1 cellular context compared by ENCODE assay signal in genomic region chr5:30499402-30499801, GRCh38.
TF ChIP-seq lines count a peak whose summit lies in the region.

No MANE protein-coding gene starts in this region.

TF ChIP-seq in HepG2, 621 proteins besides CTCF, POLR2A, EP300 and RAD21 (continued from another document and continues in another):
- TF ChIP-seq AHDC1 (CRISPR knock-in tag; IDR thresholded peaks at IDR 0.05; ENCODE audit: borderline replicate concordance) (no peak), ATAD3A (CRISPR knock-in tag; IDR thresholded peaks at IDR 0.05) (no peak), GRHL1 (CRISPR knock-in tag; conservative IDR thresholded peaks at IDR 0.05) (no peak), ZNF256 (CRISPR knock-in tag; conservative IDR thresholded peaks at IDR 0.05) (no peak), TOPORS (CRISPR knock-in tag; IDR thresholded peaks at IDR 0.05) (no peak), ZNF563 (CRISPR knock-in tag; IDR thresholded peaks at IDR 0.05) (no peak), ZNF816 (CRISPR knock-in tag; IDR thresholded peaks at IDR 0.05; ENCODE audit: borderline replicate concordance) (no peak), TARDBP (CRISPR knock-in tag; IDR thresholded peaks at IDR 0.05) (no peak), SRSF1 (optimal IDR thresholded peaks at IDR 0.05; ENCODE audit: low read depth, low read length) (no peak), CAMTA2 (CRISPR knock-in tag; IDR thresholded peaks at IDR 0.05; ENCODE audit: borderline replicate concordance) (no peak), ZNF747 (CRISPR knock-in tag; IDR thresholded peaks at IDR 0.05; ENCODE audit: borderline replicate concordance) (no peak), ZMYM3 (CRISPR knock-in tag; IDR thresholded peaks at IDR 0.05) (0 out of 2 replicates have a peak, but pooled peaks have one; percentile 17), SOX5 (CRISPR knock-in tag; IDR thresholded peaks at IDR 0.05; ENCODE audit: borderline replicate concordance) (no peak), IRX3 (CRISPR knock-in tag; IDR thresholded peaks at IDR 0.05; ENCODE audit: borderline replicate concordance, low read depth) (no peak), SMAD1 (CRISPR knock-in tag; IDR thresholded peaks at IDR 0.05; ENCODE audit: borderline replicate concordance, low read depth) (no peak), MEIS2 (CRISPR knock-in tag; IDR thresholded peaks at IDR 0.05) (0 out of 2 replicates have a peak, but pooled peaks have one; percentile 19), ZBTB38 (CRISPR knock-in tag; IDR thresholded peaks at IDR 0.05) (0 out of 2 replicates have a peak, but pooled peaks have one; percentile 29), KDM2A (CRISPR knock-in tag; IDR thresholded peaks at IDR 0.05; ENCODE audit: borderline replicate concordance, low read depth) (0 out of 2 replicates have a peak, but pooled peaks have one; percentile 25), SOX13 (IDR thresholded peaks at IDR 0.05) (no peak), SOX13 (CRISPR knock-in tag; conservative IDR thresholded peaks at IDR 0.05 in 1 of 2, IDR thresholded peaks at IDR 0.05 in 1 of 2) (peak in 1 of 2 experiments; percentile 34; a peak in 1 of 4 replicates), ATRX (CRISPR knock-in tag; IDR thresholded peaks at IDR 0.05; ENCODE audit: borderline replicate concordance) (no peak), HDAC2 (CRISPR knock-in tag; IDR thresholded peaks at IDR 0.05) (no peak), ZFAT (CRISPR knock-in tag; conservative IDR thresholded peaks at IDR 0.05) (no peak), ZNF687 (CRISPR knock-in tag; IDR thresholded peaks at IDR 0.05) (peak; percentile 39), TEAD3 (CRISPR knock-in tag; optimal IDR thresholded peaks at IDR 0.05; ENCODE audit: borderline replicate concordance) (no peak), POLR2G (IDR thresholded peaks at IDR 0.05; ENCODE audit: low read depth, low read length) (no peak), ZMYM4 (CRISPR knock-in tag; IDR thresholded peaks at IDR 0.05) (peak; percentile 51; the same call in 1 of the 2 replicates), MAFF (IDR thresholded peaks at IDR 0.05; ENCODE audit: low read depth, low read length) (no peak), MED8 (CRISPR knock-in tag; IDR thresholded peaks at IDR 0.05; ENCODE audit: insufficient replicate concordance) (no peak), YEATS4 (CRISPR knock-in tag; IDR thresholded peaks at IDR 0.05; ENCODE audit: borderline replicate concordance) (no peak)
- TF ChIP-seq, protein P1, sequence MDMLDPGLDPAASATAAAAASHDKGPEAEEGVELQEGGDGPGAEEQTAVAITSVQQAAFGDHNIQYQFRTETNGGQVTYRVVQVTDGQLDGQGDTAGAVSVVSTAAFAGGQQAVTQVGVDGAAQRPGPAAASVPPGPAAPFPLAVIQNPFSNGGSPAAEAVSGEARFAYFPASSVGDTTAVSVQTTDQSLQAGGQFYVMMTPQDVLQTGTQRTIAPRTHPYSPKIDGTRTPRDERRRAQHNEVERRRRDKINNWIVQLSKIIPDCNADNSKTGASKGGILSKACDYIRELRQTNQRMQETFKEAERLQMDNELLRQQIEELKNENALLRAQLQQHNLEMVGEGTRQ (IDR thresholded peaks at IDR 0.05; ENCODE audit: low read depth, low read length): no peak
- TF ChIP-seq, protein P1 (CRISPR knock-in tag; IDR thresholded peaks at IDR 0.05; ENCODE audit: borderline replicate concordance): no peak
- TF ChIP-seq, protein P2, sequence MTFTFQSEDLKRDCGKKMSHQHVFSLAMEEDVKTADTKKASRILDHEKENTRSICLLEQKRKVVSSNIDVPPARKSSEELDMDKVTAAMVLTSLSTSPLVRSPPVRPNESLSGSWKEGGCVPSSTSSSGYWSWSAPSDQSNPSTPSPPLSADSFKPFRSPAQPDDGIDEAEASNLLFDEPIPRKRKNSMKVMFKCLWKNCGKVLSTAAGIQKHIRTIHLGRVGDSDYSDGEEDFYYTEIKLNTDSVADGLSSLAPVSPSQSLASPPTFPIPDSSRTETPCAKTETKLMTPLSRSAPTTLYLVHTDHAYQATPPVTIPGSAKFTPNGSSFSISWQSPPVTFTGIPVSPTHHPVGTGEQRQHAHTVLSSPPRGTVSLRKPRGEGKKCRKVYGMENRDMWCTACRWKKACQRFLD (CRISPR knock-in tag; IDR thresholded peaks at IDR 0.05; ENCODE audit: borderline replicate concordance): no peak
- TF ChIP-seq, protein P3, sequence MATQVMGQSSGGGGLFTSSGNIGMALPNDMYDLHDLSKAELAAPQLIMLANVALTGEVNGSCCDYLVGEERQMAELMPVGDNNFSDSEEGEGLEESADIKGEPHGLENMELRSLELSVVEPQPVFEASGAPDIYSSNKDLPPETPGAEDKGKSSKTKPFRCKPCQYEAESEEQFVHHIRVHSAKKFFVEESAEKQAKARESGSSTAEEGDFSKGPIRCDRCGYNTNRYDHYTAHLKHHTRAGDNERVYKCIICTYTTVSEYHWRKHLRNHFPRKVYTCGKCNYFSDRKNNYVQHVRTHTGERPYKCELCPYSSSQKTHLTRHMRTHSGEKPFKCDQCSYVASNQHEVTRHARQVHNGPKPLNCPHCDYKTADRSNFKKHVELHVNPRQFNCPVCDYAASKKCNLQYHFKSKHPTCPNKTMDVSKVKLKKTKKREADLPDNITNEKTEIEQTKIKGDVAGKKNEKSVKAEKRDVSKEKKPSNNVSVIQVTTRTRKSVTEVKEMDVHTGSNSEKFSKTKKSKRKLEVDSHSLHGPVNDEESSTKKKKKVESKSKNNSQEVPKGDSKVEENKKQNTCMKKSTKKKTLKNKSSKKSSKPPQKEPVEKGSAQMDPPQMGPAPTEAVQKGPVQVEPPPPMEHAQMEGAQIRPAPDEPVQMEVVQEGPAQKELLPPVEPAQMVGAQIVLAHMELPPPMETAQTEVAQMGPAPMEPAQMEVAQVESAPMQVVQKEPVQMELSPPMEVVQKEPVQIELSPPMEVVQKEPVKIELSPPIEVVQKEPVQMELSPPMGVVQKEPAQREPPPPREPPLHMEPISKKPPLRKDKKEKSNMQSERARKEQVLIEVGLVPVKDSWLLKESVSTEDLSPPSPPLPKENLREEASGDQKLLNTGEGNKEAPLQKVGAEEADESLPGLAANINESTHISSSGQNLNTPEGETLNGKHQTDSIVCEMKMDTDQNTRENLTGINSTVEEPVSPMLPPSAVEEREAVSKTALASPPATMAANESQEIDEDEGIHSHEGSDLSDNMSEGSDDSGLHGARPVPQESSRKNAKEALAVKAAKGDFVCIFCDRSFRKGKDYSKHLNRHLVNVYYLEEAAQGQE (IDR thresholded peaks at IDR 0.05; ENCODE audit: borderline replicate concordance in 1 of 2, low read depth in 1 of 2, low read length in 2 of 2): no peak
- TF ChIP-seq, protein P4, sequence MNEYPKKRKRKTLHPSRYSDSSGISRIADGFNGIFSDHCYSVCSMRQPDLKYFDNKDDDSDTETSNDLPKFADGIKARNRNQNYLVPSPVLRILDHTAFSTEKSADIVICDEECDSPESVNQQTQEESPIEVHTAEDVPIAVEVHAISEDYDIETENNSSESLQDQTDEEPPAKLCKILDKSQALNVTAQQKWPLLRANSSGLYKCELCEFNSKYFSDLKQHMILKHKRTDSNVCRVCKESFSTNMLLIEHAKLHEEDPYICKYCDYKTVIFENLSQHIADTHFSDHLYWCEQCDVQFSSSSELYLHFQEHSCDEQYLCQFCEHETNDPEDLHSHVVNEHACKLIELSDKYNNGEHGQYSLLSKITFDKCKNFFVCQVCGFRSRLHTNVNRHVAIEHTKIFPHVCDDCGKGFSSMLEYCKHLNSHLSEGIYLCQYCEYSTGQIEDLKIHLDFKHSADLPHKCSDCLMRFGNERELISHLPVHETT (CRISPR knock-in tag; conservative IDR thresholded peaks at IDR 0.05): no peak
- TF ChIP-seq, protein P5, sequence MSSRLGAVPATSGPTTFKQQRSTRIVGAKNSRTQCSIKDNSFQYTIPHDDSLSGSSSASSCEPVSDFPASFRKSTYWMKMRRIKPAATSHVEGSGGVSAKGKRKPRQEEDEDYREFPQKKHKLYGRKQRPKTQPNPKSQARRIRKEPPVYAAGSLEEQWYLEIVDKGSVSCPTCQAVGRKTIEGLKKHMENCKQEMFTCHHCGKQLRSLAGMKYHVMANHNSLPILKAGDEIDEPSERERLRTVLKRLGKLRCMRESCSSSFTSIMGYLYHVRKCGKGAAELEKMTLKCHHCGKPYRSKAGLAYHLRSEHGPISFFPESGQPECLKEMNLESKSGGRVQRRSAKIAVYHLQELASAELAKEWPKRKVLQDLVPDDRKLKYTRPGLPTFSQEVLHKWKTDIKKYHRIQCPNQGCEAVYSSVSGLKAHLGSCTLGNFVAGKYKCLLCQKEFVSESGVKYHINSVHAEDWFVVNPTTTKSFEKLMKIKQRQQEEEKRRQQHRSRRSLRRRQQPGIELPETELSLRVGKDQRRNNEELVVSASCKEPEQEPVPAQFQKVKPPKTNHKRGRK (CRISPR knock-in tag; IDR thresholded peaks at IDR 0.05): no peak
